In genomic region chr7:157009170-157009777, GRCh38 we compare ENCODE assay signal across 8 cellular contexts. TPM values are rescaled to one million over a fixed set of nuclear protein-coding genes. Genes with fewer than 3 reads are reported as not detected.
DNase-seq lines count a peak whose midpoint lies in the region; ATAC-seq, FAIRE-seq and TF ChIP-seq lines count a peak whose summit lies in the region.

No MANE protein-coding gene starts in this region.

- no peak for ATAC-seq in omental fat pad (ENCODE audit: low FRiP score)

- H3K27me3 ChIP-seq in esophagus muscularis mucosa: peaks cover 0 to 98% (median 68%) of the 10 kb centered on the region in 4 donors

- no peaks in the 10 kb centered on the region for H3K36me3 ChIP-seq in esophagus muscularis mucosa

- DNase-seq in GM19239 (ENCODE audit: insufficient read length, low spot score) (peak; percentile 88), LoVo (ENCODE audit: low spot score) (peak; percentile 79), esophagus muscularis mucosa (ENCODE audit: extremely low spot score) (no peak), foreskin melanocyte (no peak), omental fat pad (ENCODE audit: low spot score) (no peak), H54 (ENCODE audit: insufficient read length, low spot score) (no peak), NCI-H187 (lab: John Stamatoyannopoulos, UW) (no peak)

- peaks cover 17 to 55% (median 46%) of the 10 kb centered on the region in 4 donors for H3K4me1 ChIP-seq in esophagus muscularis mucosa

- peak overlapping the region in 3 of 4 donors; percentile 18 to 34 (median 28) for H3K4me3 ChIP-seq in esophagus muscularis mucosa

- peak; percentile 83 for FAIRE-seq in GM19239 (lab: Jason Lieb, UNC)
- FAIRE-seq in H54 (lab: Jason Lieb, UNC): no peak

- H3K27ac ChIP-seq in C4-2B: peak overlapping the region; percentile 73
- H3K27ac ChIP-seq in esophagus muscularis mucosa (replicated peaks in 1 of 4): no peak overlapping the region

- no peak for TF ChIP-seq EP300 in esophagus muscularis mucosa (IDR thresholded peaks at IDR 0.05)

- TF ChIP-seq POLR2A in esophagus muscularis mucosa (IDR thresholded peaks at IDR 0.05; ENCODE audit: low read depth) (no peak), H54 (IDR thresholded peaks at IDR 0.05; ENCODE audit: low read depth, low read length) (no peak)

- TF ChIP-seq CTCF in C4-2B (conservative IDR thresholded peaks at IDR 0.05) (no peak), esophagus muscularis mucosa (IDR thresholded peaks at IDR 0.05) (no peak), omental fat pad (IDR thresholded peaks at IDR 0.05) (no peak)

- intact Hi-C loops in esophagus muscularis mucosa (cut with DNase I): no loop called here

- no peaks in the 10 kb centered on the region for H3K9me3 ChIP-seq in esophagus muscularis mucosa

- WGBS in esophagus muscularis mucosa: no CpG with 5 or more reads among the region's 49 CpGs

RNA-seq across cellular contexts. Expression of gene MNX1, which starts 1.2 kb away (rescaled TPM):
- total RNA-seq in esophagus muscularis mucosa: not detected
- not detected for total RNA-seq in omental fat pad

RNA-seq across cellular contexts. Expression of gene NOM1, which starts 59.8 kb away (rescaled TPM):
- total RNA-seq in esophagus muscularis mucosa (10 to 100 TPM; 12.6 to 20.8 (median 16.3) TPM), omental fat pad (10 to 100 TPM; 16.0 to 47.1 (median 19.7) TPM)

Comparison
In these comparisons a context has a peak if more than half of its experiments do, and no peak if none do; other contexts are left out.
1. DNase-seq: peak in GM19239 (single experiment) and LoVo (single experiment); none in esophagus muscularis mucosa (single experiment), foreskin melanocyte (single experiment), omental fat pad (single experiment), H54 (single experiment) and NCI-H187 (0 of 2).